8 cellular contexts compared by ENCODE assay signal in genomic region chr22:38655532-38656255, GRCh38. TPM values are rescaled to one million over a fixed set of nuclear protein-coding genes. Genes with fewer than 3 reads are reported as not detected.
DNase-seq lines count a peak whose midpoint lies in the region; ATAC-seq and TF ChIP-seq lines count a peak whose summit lies in the region.

No MANE protein-coding gene starts in this region.

- in situ Hi-C loops in IMR-90 (cut with MboI; ENCODE audit: low sequenced_read_pairs) (no loop called here), gastrocnemius medialis (cut with MboI; ENCODE audit: low sequenced_read_pairs in 4 of 4) (no loop called here)

- H3K4me3 ChIP-seq in IMR-90 (ENCODE audit: insufficient read depth, low read depth, low read length), result peak overlapping the region; percentile 73
- peak overlapping the region; percentile 99 for H3K4me3 ChIP-seq in left ventricle myocardium inferior
- H3K4me3 ChIP-seq in gastrocnemius medialis, result peak overlapping the region; percentile 79 to 99 (median 92)

- dilution Hi-C loops in IMR-90 (cut with HindIII; ENCODE audit: low sequenced_read_pairs, unreplicated experiment), result no loop called here

- no peaks in the 10 kb centered on the region; the same call in 1 of the 2 replicates for H4K20me1 ChIP-seq in IMR-90 (ENCODE audit: insufficient read depth, low read length)

- peak overlapping the region; percentile 99 for H2AFZ ChIP-seq in IMR-90 (replicated peaks; ENCODE audit: low read length, poor library complexity)

- H4K91ac ChIP-seq in IMR-90 (ENCODE audit: insufficient read depth, low read depth, low read length), result no peak overlapping the region

- DNase-seq in EH (ENCODE audit: low read depth), result peak; percentile 31
- peak; percentile 9 for DNase-seq in IMR-90
- DNase-seq in activated T-helper 2 cell treated with anti-CD3 and anti-CD28 coated beads, Interferon-gamma antibody, Interleukin-2, Interleukin-4, amounts not matched to agents 10 μg/mL and 5 μg/mL and 100 μg/mL, durations not matched to agents 14 hours and 24 hours and 36 hours (ENCODE audit: low spot score), result no peak
- DNase-seq in left ventricle myocardium inferior, result no peak
- DNase-seq in gastrocnemius medialis, result no peak
- no peak for DNase-seq in NCI-H1436 treated with DMSO at 0.1 percent for 48 hours (lab: John Stamatoyannopoulos, UW)
- DNase-seq in CD1c-positive myeloid dendritic cell (ENCODE audit: extremely low spot score), result no peak

- BruUV-seq in IMR-90 (replicated peaks; lab: Mats Ljungman, UMichigan), result no TSS peak

- H3K18ac ChIP-seq in IMR-90 (ENCODE audit: low read depth, low read length), result no peak overlapping the region

- 0% methylated on average over 8 of the region's 22 CpGs; no CpG with 5 or more reads in 1 of the 2 experiments for WGBS in IMR-90 (ENCODE audit: extremely low coverage in 2 of 2, insufficient read length in 1 of 2), 2 experiments

- H2AK5ac ChIP-seq in IMR-90 (ENCODE audit: low read depth, low read length), result 0 out of 2 replicates have a peak overlapping the region, but pooled peaks have one; percentile 15

- H3K9me3 Mint-ChIP-seq in activated T-helper 2 cell treated with anti-CD3 and anti-CD28 coated beads, Interferon-gamma antibody, Interleukin-2, Interleukin-4, amounts not matched to agents 10 μg/mL and 5 μg/mL and 100 μg/mL, durations not matched to agents 14 hours and 24 hours and 36 hours, result no peaks in the 10 kb centered on the region

- H3K36me3 ChIP-seq in IMR-90 (ENCODE audit: control insufficient read depth, insufficient read depth, low read length) (no peaks in the 10 kb centered on the region), left ventricle myocardium inferior (no peaks in the 10 kb centered on the region), gastrocnemius medialis (no peaks in the 10 kb centered on the region)

- peak overlapping the region; percentile 58 for H3K23ac ChIP-seq in IMR-90 (ENCODE audit: low read depth, low read length)

- peak overlapping the region; percentile 33; the same call in 1 of the 2 replicates for H4K5ac ChIP-seq in IMR-90 (ENCODE audit: low read depth, low read length)

- H2AK9ac ChIP-seq in IMR-90 (replicated peaks; ENCODE audit: low read depth, low read length, poor library complexity), result peak overlapping the region; percentile 80

- ATAC-seq in IMR-90 (ENCODE audit: low read depth), result peak; percentile 4
- ATAC-seq in gastrocnemius medialis, result no peak
- no peak for ATAC-seq in HG03135 (IDR thresholded peaks at IDR 0.05; ENCODE audit: unreplicated experiment)

- no peak overlapping the region for H2BK15ac ChIP-seq in IMR-90 (ENCODE audit: low read depth, low read length)

- no peak for TF ChIP-seq RAD21 in IMR-90 (IDR thresholded peaks at IDR 0.05; ENCODE audit: low read length)

- H3K56ac ChIP-seq in IMR-90 (ENCODE audit: extremely low read depth, insufficient read depth, low read length), result 0 out of 2 replicates have a peak overlapping the region, but pooled peaks have one; percentile 0

- peak overlapping the region; percentile 22 for H3K9ac ChIP-seq in IMR-90 (ENCODE audit: low read depth, low read length)

- H3K79me1 ChIP-seq in IMR-90 (ENCODE audit: low read depth in 1 of 2, low read length in 2 of 2), result peaks cover 11 to 17% of the 10 kb centered on the region in 2 experiments

- peaks cover 7% of the 10 kb centered on the region for H3K4me1 ChIP-seq in IMR-90 (ENCODE audit: control insufficient read depth, insufficient read depth, low read length)
- peaks cover 33% of the 10 kb centered on the region for H3K4me1 ChIP-seq in left ventricle myocardium inferior
- peaks cover 7 to 18% of the 10 kb centered on the region in 2 donors for H3K4me1 ChIP-seq in gastrocnemius medialis

- no peaks in the 10 kb centered on the region for H3K36me3 Mint-ChIP-seq in activated T-helper 2 cell treated with anti-CD3 and anti-CD28 coated beads, Interferon-gamma antibody, Interleukin-2, Interleukin-4, amounts not matched to agents 10 μg/mL and 5 μg/mL and 100 μg/mL, durations not matched to agents 14 hours and 24 hours and 36 hours (ENCODE audit: low read depth)

- H4K8ac ChIP-seq in IMR-90 (ENCODE audit: low read depth in 2 of 2, low read length in 2 of 2), result peak overlapping the region; percentile 68 to 83; a peak in 2 of 4 replicates

- no peak overlapping the region for H2BK5ac ChIP-seq in IMR-90 (ENCODE audit: low read depth, low read length, poor library complexity, severe bottlenecking)

- POLR2A ChIA-PET in IMR-90 (lab: Charles Lee; ENCODE audit: unreplicated experiment), result no interaction called here

- intact Hi-C loops in IMR-90 (cut with micrococcal nuclease), result no loop called here
- intact Hi-C loops in activated T-helper 2 cell treated with anti-CD3 and anti-CD28 coated beads, Interferon-gamma antibody, Interleukin-2, Interleukin-4, amounts not matched to agents 10 μg/mL and 5 μg/mL and 100 μg/mL, durations not matched to agents 14 hours and 24 hours and 36 hours (cut with micrococcal nuclease), result loop anchor here (2.0 kb wide), 1 partner anchor 49 kb away; the partner anchor contains the start of gene GTPBP1
- intact Hi-C loops in left ventricle myocardium inferior (cut with micrococcal nuclease), result no loop called here
- intact Hi-C loops in gastrocnemius medialis (cut with DNase I; ENCODE audit: low total_unique reads), result loop anchor here (1.0 to 2.0 kb wide), 2 partner anchors 85 to 151 kb away; partner anchors contain the start of gene DMC1

- no peak overlapping the region for H3K27ac Mint-ChIP-seq in activated T-helper 2 cell treated with anti-CD3 and anti-CD28 coated beads, Interferon-gamma antibody, Interleukin-2, Interleukin-4, amounts not matched to agents 10 μg/mL and 5 μg/mL and 100 μg/mL, durations not matched to agents 14 hours and 24 hours and 36 hours

- no peak for TF ChIP-seq POLR2A in IMR-90 (IDR thresholded peaks at IDR 0.05; ENCODE audit: low read depth, low read length)
- TF ChIP-seq POLR2A in gastrocnemius medialis (IDR thresholded peaks at IDR 0.05), result no peak

- H3K14ac ChIP-seq in IMR-90 (replicated peaks; ENCODE audit: low read depth, low read length), result peak overlapping the region; percentile 100

- peak overlapping the region; percentile 85 for H3K4me3 Mint-ChIP-seq in activated T-helper 2 cell treated with anti-CD3 and anti-CD28 coated beads, Interferon-gamma antibody, Interleukin-2, Interleukin-4, amounts not matched to agents 10 μg/mL and 5 μg/mL and 100 μg/mL, durations not matched to agents 14 hours and 24 hours and 36 hours (ENCODE audit: low read depth)

- H3K9me3 ChIP-seq in IMR-90 (ENCODE audit: control insufficient read depth, insufficient read depth, low read length) (no peaks in the 10 kb centered on the region), left ventricle myocardium inferior (replicated peaks) (no peaks in the 10 kb centered on the region), gastrocnemius medialis (no peaks in the 10 kb centered on the region)

- no peaks in the 10 kb centered on the region for H3K27me3 Mint-ChIP-seq in activated T-helper 2 cell treated with anti-CD3 and anti-CD28 coated beads, Interferon-gamma antibody, Interleukin-2, Interleukin-4, amounts not matched to agents 10 μg/mL and 5 μg/mL and 100 μg/mL, durations not matched to agents 14 hours and 24 hours and 36 hours (ENCODE audit: low read depth)

- H3K27me3 ChIP-seq in IMR-90 (ENCODE audit: control insufficient read depth, insufficient read depth, low read length) (no peaks in the 10 kb centered on the region), left ventricle myocardium inferior (ENCODE audit: low read depth) (no peaks in the 10 kb centered on the region), gastrocnemius medialis (no peaks in the 10 kb centered on the region)

- H3K4ac ChIP-seq in IMR-90 (ENCODE audit: low read depth, low read length), result peak overlapping the region; percentile 29

- TF ChIP-seq CTCF in IMR-90 (conservative IDR thresholded peaks at IDR 0.05; ENCODE audit: low read depth, low read length) (no peak), left ventricle myocardium inferior (IDR thresholded peaks at IDR 0.05; ENCODE audit: borderline replicate concordance) (no peak), gastrocnemius medialis (IDR thresholded peaks at IDR 0.05 in 4 of 5, conservative IDR thresholded peaks at IDR 0.05 in 1 of 5) (no peak)

- H3K4me2 ChIP-seq in IMR-90 (ENCODE audit: low read depth, low read length), result peak overlapping the region; percentile 79

- H2BK20ac ChIP-seq in IMR-90 (ENCODE audit: low read depth, low read length), result no peak overlapping the region

- H2BK120ac ChIP-seq in IMR-90 (ENCODE audit: low read depth, low read length), result no peak overlapping the region

- H3K27ac ChIP-seq in IMR-90 (ENCODE audit: insufficient read depth, low read length) (peak overlapping the region; percentile 7; the same call in 1 of the 2 replicates), left ventricle myocardium inferior (replicated peaks) (peak overlapping the region; percentile 96), gastrocnemius medialis (peak overlapping the region; percentile 87 to 98 (median 92))

- H3K9me1 ChIP-seq in IMR-90 (ENCODE audit: insufficient read depth, low read length), result peaks cover 10% of the 10 kb centered on the region; the same call in 1 of the 2 replicates

- peaks cover 10% of the 10 kb centered on the region for H3K4me1 Mint-ChIP-seq in activated T-helper 2 cell treated with anti-CD3 and anti-CD28 coated beads, Interferon-gamma antibody, Interleukin-2, Interleukin-4, amounts not matched to agents 10 μg/mL and 5 μg/mL and 100 μg/mL, durations not matched to agents 14 hours and 24 hours and 36 hours (ENCODE audit: low read depth)

- CTCF ChIA-PET in IMR-90 (lab: Yijun Ruan, JAX), result no interaction called here

RNA-seq across cellular contexts. Expression of gene FAM227A, which starts 0.5 kb away (rescaled TPM):
- total RNA-seq in IMR-90 (2012; rRNA removed) (1.1 and 1.3 TPM in 2 replicates), left ventricle myocardium inferior (1.0 TPM), gastrocnemius medialis (under 1 TPM in 1 of 4 donors, not detected in 3; 0.02 TPM)
- polyA plus RNA-seq in IMR-90 (2012; rRNA removed), result 1.1 and 1.4 TPM in 2 replicates
- polyA plus RNA-seq in IMR-90 (2012; cell fraction: cytosol; rRNA removed), result 0.06 and 0.08 TPM in 2 replicates
- 1.7 and 6.5 TPM in 2 replicates for polyA plus RNA-seq in IMR-90 (2012; cell fraction: nucleus; rRNA removed; ENCODE audit: low replicate concordance)
- total RNA-seq in activated T-helper 2 cell treated with anti-CD3 and anti-CD28 coated beads, Interferon-gamma antibody, Interleukin-2, Interleukin-4, amounts not matched to agents 10 μg/mL and 5 μg/mL and 100 μg/mL, durations not matched to agents 14 hours and 24 hours and 36 hours, result 0.05 and 0.28 TPM in 2 replicates

RNA-seq across cellular contexts. Expression of gene CBY1, which starts 0.7 kb away (rescaled TPM):
- 13.8 and 14.2 TPM in 2 replicates for total RNA-seq in IMR-90 (2012; rRNA removed)
- 25.4 and 30.0 TPM in 2 replicates for polyA plus RNA-seq in IMR-90 (2012; rRNA removed)
- polyA plus RNA-seq in IMR-90 (2012; cell fraction: cytosol; rRNA removed), result 16.5 and 23.9 TPM in 2 replicates
- 8.7 and 26.5 TPM in 2 replicates for polyA plus RNA-seq in IMR-90 (2012; cell fraction: nucleus; rRNA removed; ENCODE audit: low replicate concordance)
- total RNA-seq in activated T-helper 2 cell treated with anti-CD3 and anti-CD28 coated beads, Interferon-gamma antibody, Interleukin-2, Interleukin-4, amounts not matched to agents 10 μg/mL and 5 μg/mL and 100 μg/mL, durations not matched to agents 14 hours and 24 hours and 36 hours, result 10.3 and 11.2 TPM in 2 replicates
- total RNA-seq in left ventricle myocardium inferior, result 44.4 TPM
- 10 to 100 TPM in 2 of 4 donors, 1 to 10 TPM in 2; 8.0 to 15.7 (median 12.6) TPM for total RNA-seq in gastrocnemius medialis

RNA-seq across cellular contexts. Expression of gene TOMM22, which starts 26.1 kb away (rescaled TPM):
- total RNA-seq in IMR-90 (2012; rRNA removed) (78.0 and 139 TPM in 2 replicates), left ventricle myocardium inferior (66.6 TPM), gastrocnemius medialis (10 to 100 TPM; 37.1 to 47.1 (median 46.3) TPM)
- polyA plus RNA-seq in IMR-90 (2012; rRNA removed), result 31.9 and 38.7 TPM in 2 replicates
- polyA plus RNA-seq in IMR-90 (2012; cell fraction: cytosol; rRNA removed), result 23.3 and 33.4 TPM in 2 replicates
- 3.9 and 15.0 TPM in 2 replicates for polyA plus RNA-seq in IMR-90 (2012; cell fraction: nucleus; rRNA removed; ENCODE audit: low replicate concordance)
- 128 and 138 TPM in 2 replicates for total RNA-seq in activated T-helper 2 cell treated with anti-CD3 and anti-CD28 coated beads, Interferon-gamma antibody, Interleukin-2, Interleukin-4, amounts not matched to agents 10 μg/mL and 5 μg/mL and 100 μg/mL, durations not matched to agents 14 hours and 24 hours and 36 hours

RNA-seq across cellular contexts. Expression of gene JOSD1, which starts 45.0 kb away (rescaled TPM):
- total RNA-seq in IMR-90 (2012; rRNA removed), result 32.5 and 35.8 TPM in 2 replicates
- 28.2 and 30.2 TPM in 2 replicates for polyA plus RNA-seq in IMR-90 (2012; rRNA removed)
- 16.3 and 22.1 TPM in 2 replicates for polyA plus RNA-seq in IMR-90 (2012; cell fraction: cytosol; rRNA removed)
- polyA plus RNA-seq in IMR-90 (2012; cell fraction: nucleus; rRNA removed; ENCODE audit: low replicate concordance), result 36.9 and 86.4 TPM in 2 replicates
- total RNA-seq in activated T-helper 2 cell treated with anti-CD3 and anti-CD28 coated beads, Interferon-gamma antibody, Interleukin-2, Interleukin-4, amounts not matched to agents 10 μg/mL and 5 μg/mL and 100 μg/mL, durations not matched to agents 14 hours and 24 hours and 36 hours, result 101 and 105 TPM in 2 replicates
- total RNA-seq in left ventricle myocardium inferior, result 18.7 TPM
- total RNA-seq in gastrocnemius medialis, result 10 to 100 TPM; 25.1 to 50.5 (median 42.4) TPM

RNA-seq across cellular contexts. Expression of gene GTPBP1, which starts 50.0 kb away (rescaled TPM):
- total RNA-seq in IMR-90 (2012; rRNA removed), result 12.4 and 21.4 TPM in 2 replicates
- 24.9 and 29.5 TPM in 2 replicates for polyA plus RNA-seq in IMR-90 (2012; rRNA removed)
- 11.2 and 16.9 TPM in 2 replicates for polyA plus RNA-seq in IMR-90 (2012; cell fraction: cytosol; rRNA removed)
- 63.4 and 70.2 TPM in 2 replicates for polyA plus RNA-seq in IMR-90 (2012; cell fraction: nucleus; rRNA removed; ENCODE audit: low replicate concordance)
- total RNA-seq in activated T-helper 2 cell treated with anti-CD3 and anti-CD28 coated beads, Interferon-gamma antibody, Interleukin-2, Interleukin-4, amounts not matched to agents 10 μg/mL and 5 μg/mL and 100 μg/mL, durations not matched to agents 14 hours and 24 hours and 36 hours, result 101 and 106 TPM in 2 replicates
- 28.9 TPM for total RNA-seq in left ventricle myocardium inferior
- 100 to 1,000 TPM in 1 of 4 donors, 10 to 100 TPM in 3; 27.7 to 124 (median 36.0) TPM for total RNA-seq in gastrocnemius medialis

Comparison
In these comparisons a context has a peak if more than half of its experiments do, and no peak if none do; other contexts are left out.
1. DNase-seq: peak in EH (single experiment) and IMR-90 (single experiment); none in activated T-helper 2 cell treated with anti-CD3 and anti-CD28 coated beads, Interferon-gamma antibody, Interleukin-2, Interleukin-4, amounts not matched to agents 10 μg/mL and 5 μg/mL and 100 μg/mL, durations not matched to agents 14 hours and 24 hours and 36 hours (single experiment), left ventricle myocardium inferior (single experiment), gastrocnemius medialis (0 of 2), NCI-H1436 treated with DMSO at 0.1 percent for 48 hours (single experiment) and CD1c-positive myeloid dendritic cell (single experiment).
2. H3K27ac ChIP-seq: peak in every context shown above with its lines; median percentile 96 in left ventricle myocardium inferior; 92 in gastrocnemius medialis; 7 in IMR-90.
3. intact Hi-C loops: an anchor here in activated T-helper 2 cell treated with anti-CD3 and anti-CD28 coated beads, Interferon-gamma antibody, Interleukin-2, Interleukin-4, amounts not matched to agents 10 μg/mL and 5 μg/mL and 100 μg/mL, durations not matched to agents 14 hours and 24 hours and 36 hours (2.0 kb wide) and gastrocnemius medialis (1.0 to 2.0 kb wide); none called in IMR-90 and left ventricle myocardium inferior.
4. Peak in every context shown above with its lines, with median percentiles within 50 percentile points of each other: H3K4me3 ChIP-seq.